ENCODE assay signal across 8 cellular contexts in the genomic region with DNA sequence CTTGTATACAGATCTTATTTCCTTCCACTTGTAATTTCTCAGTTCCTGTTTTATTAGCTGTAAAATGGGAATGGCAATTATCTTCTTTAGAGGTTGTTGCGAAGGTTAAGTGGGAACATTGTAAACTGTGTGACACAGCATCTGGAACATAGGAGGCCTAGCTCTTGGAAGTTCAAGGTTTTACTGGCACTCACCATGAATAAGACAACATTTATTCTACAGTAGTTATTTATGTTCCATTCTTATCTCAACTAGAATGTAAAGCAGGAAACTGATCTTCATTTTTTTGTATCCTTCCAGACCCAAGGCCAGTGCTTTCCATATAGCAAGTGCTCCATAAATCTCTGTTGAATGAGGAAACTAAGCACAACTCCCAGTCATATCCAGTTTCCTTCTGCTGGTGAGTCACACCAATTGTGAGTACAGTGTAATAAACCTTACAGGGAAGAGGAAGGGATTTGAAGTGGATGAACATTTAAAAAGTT. TPM values are rescaled to one million over a fixed set of nuclear protein-coding genes. Genes with fewer than 3 reads are reported as not detected.
A peak's percentile ranks its signal among the peaks of the same experiment; 100 is the strongest.
DNase-seq lines count a peak whose midpoint lies in the region; ATAC-seq and TF ChIP-seq lines count a peak whose summit lies in the region.

No MANE protein-coding gene starts in this region.

- H3K27ac Mint-ChIP-seq in activated CD4-positive, alpha-beta T cell treated with anti-CD3 and anti-CD28 coated beads, Interleukin-2, amount 10 ng/mL, durations not matched to agents 24 days and 14 days, result peak overlapping the region; percentile 91
- H3K27ac Mint-ChIP-seq in neural progenitor cell, result no peak overlapping the region

- no peak overlapping the region for H2AFZ ChIP-seq in OCI-LY7 (ENCODE audit: low read length)
- H2AFZ ChIP-seq in neural progenitor cell (replicated peaks), result no peak overlapping the region

- no peaks in the 10 kb centered on the region for H3K27me3 ChIP-seq in effector memory CD4-positive, alpha-beta T cell (replicated peaks; ENCODE audit: control insufficient read depth, insufficient read depth, low read length, poor library complexity, severe bottlenecking)
- H3K27me3 ChIP-seq in neural progenitor cell, result no peaks in the 10 kb centered on the region

- ATAC-seq in GM19035 (IDR thresholded peaks at IDR 0.05; ENCODE audit: unreplicated experiment) (no peak), GM18498 (IDR thresholded peaks at IDR 0.05; ENCODE audit: unreplicated experiment) (no peak)

- H3K79me2 ChIP-seq in OCI-LY7 (ENCODE audit: insufficient read depth, low read depth, low read length) (peaks cover 61% of the 10 kb centered on the region), neural progenitor cell (ENCODE audit: low read depth) (peaks cover 44% of the 10 kb centered on the region)

- peaks cover 34% of the 10 kb centered on the region for H3K36me3 Mint-ChIP-seq in activated CD4-positive, alpha-beta T cell treated with anti-CD3 and anti-CD28 coated beads, Interleukin-2, amount 10 ng/mL, durations not matched to agents 24 days and 14 days (ENCODE audit: low read depth)
- peaks cover 2% of the 10 kb centered on the region for H3K36me3 Mint-ChIP-seq in neural progenitor cell

- intact Hi-C loops in activated CD4-positive, alpha-beta T cell treated with anti-CD3 and anti-CD28 coated beads, Interleukin-2, amount 10 ng/mL, durations not matched to agents 24 days and 14 days (cut with micrococcal nuclease), result loop anchor here (5.0 kb wide), 3 partner anchors 413 to 703 kb away; partner anchors contain the start of genes CTBS and ZNHIT6
- intact Hi-C loops in OCI-LY7 (cut with micrococcal nuclease; ENCODE audit: unreplicated experiment), result loop anchor here (2.0 to 10.0 kb wide), 5 partner anchors 16 to 973 kb away; partner anchors contain the start of genes C1orf52, MCOLN2, SAMD13 and SSX2IP

- DNase-seq in activated CD4-positive, alpha-beta T cell treated with anti-CD3 and anti-CD28 coated beads, Interleukin-2, amount 10 ng/mL, durations not matched to agents 24 days and 14 days, result no peak
- DNase-seq in activated CD4-positive, alpha-beta T cell treated with anti-CD3 and anti-CD28 coated beads, Interleukin-2, amount 50 U/mL, for 48 hours, result no peak
- DNase-seq in OCI-LY7 (ENCODE audit: low spot score), result peak; percentile 30
- no peak for DNase-seq in effector memory CD4-positive, alpha-beta T cell
- no peak for DNase-seq in neural progenitor cell (ENCODE audit: low spot score)
- DNase-seq in effector CD4-positive, alpha-beta T cell, result no peak

- H3K4me3 ChIP-seq in OCI-LY7 (ENCODE audit: low read depth, low read length, poor library complexity, severe bottlenecking) (peak overlapping the region; percentile 96), neural progenitor cell (peak overlapping the region; percentile 80)
- H3K4me3 ChIP-seq in effector memory CD4-positive, alpha-beta T cell (ENCODE audit: insufficient read depth, low read depth, low read length, poor library complexity, severe bottlenecking), result peak overlapping the region; percentile 81

- no peak for TF ChIP-seq CTCF in OCI-LY7 (conservative IDR thresholded peaks at IDR 0.05; ENCODE audit: low read length)
- no peak for TF ChIP-seq CTCF in neural progenitor cell (IDR thresholded peaks at IDR 0.05)

- H3K4me2 ChIP-seq in OCI-LY7 (ENCODE audit: low read length), result peak overlapping the region; percentile 91
- H3K4me2 ChIP-seq in neural progenitor cell, result peak overlapping the region; percentile 81

- peaks cover 47% of the 10 kb centered on the region for H3K36me3 ChIP-seq in OCI-LY7 (ENCODE audit: insufficient read depth, low read length)
- H3K36me3 ChIP-seq in effector memory CD4-positive, alpha-beta T cell (ENCODE audit: control insufficient read depth, insufficient read depth, low read length), result peaks cover 5% of the 10 kb centered on the region
- peaks cover 4% of the 10 kb centered on the region for H3K36me3 ChIP-seq in neural progenitor cell

- no peaks in the 10 kb centered on the region for H3K9me2 ChIP-seq in OCI-LY7 (ENCODE audit: insufficient read depth, low read length)

- no peaks in the 10 kb centered on the region for H3K9me3 Mint-ChIP-seq in activated CD4-positive, alpha-beta T cell treated with anti-CD3 and anti-CD28 coated beads, Interleukin-2, amount 10 ng/mL, durations not matched to agents 24 days and 14 days
- H3K9me3 Mint-ChIP-seq in neural progenitor cell, result no peaks in the 10 kb centered on the region

- H3K4me1 Mint-ChIP-seq in activated CD4-positive, alpha-beta T cell treated with anti-CD3 and anti-CD28 coated beads, Interleukin-2, amount 10 ng/mL, durations not matched to agents 24 days and 14 days, result peaks cover 46% of the 10 kb centered on the region
- H3K4me1 Mint-ChIP-seq in neural progenitor cell, result peaks cover 14% of the 10 kb centered on the region

- peak overlapping the region; percentile 62 for H3K9ac ChIP-seq in neural progenitor cell

- H4K20me1 ChIP-seq in OCI-LY7 (ENCODE audit: insufficient read depth, low read length) (peaks cover 22% of the 10 kb centered on the region), neural progenitor cell (ENCODE audit: low read depth) (peaks cover 6% of the 10 kb centered on the region)

- H3K9me3 ChIP-seq in OCI-LY7 (ENCODE audit: low read length), result 0 out of 2 replicates have a peak, but pooled peaks cover 3% of the 10 kb centered on the region
- H3K9me3 ChIP-seq in effector memory CD4-positive, alpha-beta T cell (ENCODE audit: control insufficient read depth, low read length), result no peaks in the 10 kb centered on the region
- H3K9me3 ChIP-seq in neural progenitor cell (ENCODE audit: low read depth), result no peaks in the 10 kb centered on the region

- POLR2A ChIA-PET in OCI-LY7 (lab: Charles Lee), result interaction anchor here (0.8 to 4.4 kb wide), 10 partner anchors 9 to 472 kb away, joined by 3 to 34 read pairs (median 4); partner anchors contain the start of gene C1orf52

- H3K27me3 Mint-ChIP-seq in activated CD4-positive, alpha-beta T cell treated with anti-CD3 and anti-CD28 coated beads, Interleukin-2, amount 10 ng/mL, durations not matched to agents 24 days and 14 days, result peaks cover 8% of the 10 kb centered on the region
- H3K27me3 Mint-ChIP-seq in neural progenitor cell (ENCODE audit: insufficient read depth, low read depth), result peaks cover 4% of the 10 kb centered on the region

- CTCF ChIA-PET in OCI-LY7 (lab: Charles Lee; ENCODE audit: unreplicated experiment), result interaction anchor here (0.6 kb wide), 1 partner anchor 16 kb away, joined by 4 read pairs; the partner anchor contains the start of gene C1orf52

- H3K4me3 Mint-ChIP-seq in activated CD4-positive, alpha-beta T cell treated with anti-CD3 and anti-CD28 coated beads, Interleukin-2, amount 10 ng/mL, durations not matched to agents 24 days and 14 days, result peak overlapping the region; percentile 84
- peak overlapping the region; percentile 90 for H3K4me3 Mint-ChIP-seq in neural progenitor cell

- peaks cover 15% of the 10 kb centered on the region for H3F3A ChIP-seq in neural progenitor cell (ENCODE audit: low read depth)

- BruUV-seq in OCI-LY7 (replicated peaks; lab: Mats Ljungman, UMichigan), result TSS peak; percentile 73

- peaks cover 25% of the 10 kb centered on the region for H3K4me1 ChIP-seq in OCI-LY7 (ENCODE audit: insufficient read depth, low read length, poor library complexity, severe bottlenecking)
- H3K4me1 ChIP-seq in effector memory CD4-positive, alpha-beta T cell (ENCODE audit: control insufficient read depth, insufficient read depth, low read length, poor library complexity, severe bottlenecking), result no peaks in the 10 kb centered on the region
- H3K4me1 ChIP-seq in neural progenitor cell, result peaks cover 12% of the 10 kb centered on the region

- H3K27ac ChIP-seq in OCI-LY7 (ENCODE audit: low read depth, low read length, poor library complexity, severe bottlenecking), result peak overlapping the region; percentile 82
- peak overlapping the region; percentile 95 for H3K27ac ChIP-seq in effector memory CD4-positive, alpha-beta T cell (ENCODE audit: insufficient read depth, low read length, poor library complexity, severe bottlenecking)
- H3K27ac ChIP-seq in neural progenitor cell, result no peak overlapping the region

RNA-seq across cellular contexts. Expression of gene BCL10, which starts 1.4 kb away (rescaled TPM):
- 25.5 and 27.8 TPM in 2 replicates for total RNA-seq in activated CD4-positive, alpha-beta T cell treated with anti-CD3 and anti-CD28 coated beads, Interleukin-2, amount 10 ng/mL, durations not matched to agents 24 days and 14 days
- 10.6 and 17.4 TPM in 2 replicates for total RNA-seq in OCI-LY7 (2014; rRNA removed; shearing (Covaris generic))
- 29.0 and 32.5 TPM in 2 replicates for total RNA-seq in OCI-LY7 (2022)
- total RNA-seq in neural progenitor cell (ENCODE audit: low replicate concordance), result 17.4 and 28.2 TPM in 2 replicates

RNA-seq across cellular contexts. Expression of gene C1orf52, which starts 15.5 kb away (rescaled TPM):
- 29.8 and 32.3 TPM in 2 replicates for total RNA-seq in activated CD4-positive, alpha-beta T cell treated with anti-CD3 and anti-CD28 coated beads, Interleukin-2, amount 10 ng/mL, durations not matched to agents 24 days and 14 days
- 35.6 and 55.3 TPM in 2 replicates for total RNA-seq in OCI-LY7 (2014; rRNA removed; shearing (Covaris generic))
- total RNA-seq in OCI-LY7 (2022) (33.0 and 37.4 TPM in 2 replicates), neural progenitor cell (ENCODE audit: low replicate concordance) (33.2 and 55.8 TPM in 2 replicates)
